ENCODE assay signal across 9 cellular contexts in genomic region chr18:74476154-74476553, GRCh38. TPM values are rescaled to one million over a fixed set of nuclear protein-coding genes. Genes with fewer than 3 reads are reported as not detected.
A peak's percentile ranks its signal among the peaks of the same experiment; 100 is the strongest.
DNase-seq lines count a peak whose midpoint lies in the region; ATAC-seq and TF ChIP-seq lines count a peak whose summit lies in the region.
"Had no signal": no experiment of that assay in that cellular context is flagged by ENCODE, and none has a peak within 500 bp of the region (broad histone marks: within the 10 kb centered on the region; RNA-seq: fewer than 3 reads in every experiment).

No MANE protein-coding gene starts in this region.

- POLR2A ChIA-PET in Panc1 (lab: Charles Lee), result no interaction called here

- H3K4me3 ChIP-seq in Panc1 (ENCODE audit: low read depth in 2 of 2, low read length in 2 of 2) (no peak overlapping the region), spleen (no peak overlapping the region)
- H3K4me3 ChIP-seq: thyroid gland had no signal

- H3K36me3 ChIP-seq in Panc1 (ENCODE audit: control insufficient read depth, insufficient read depth, low read length), result no peaks in the 10 kb centered on the region
- no peaks in the 10 kb centered on the region for H3K36me3 ChIP-seq in spleen
- H3K36me3 ChIP-seq: thyroid gland had no signal

- H3K27ac ChIP-seq in Panc1 (ENCODE audit: low read length) (no peak overlapping the region), spleen (no peak overlapping the region)
- H3K27ac ChIP-seq: thyroid gland had no signal

- BruUV-seq in Panc1 (replicated peaks; lab: Mats Ljungman, UMichigan), result no TSS peak

- CTCF ChIA-PET in Panc1 (lab: Charles Lee), result no interaction called here

- TF ChIP-seq CTCF in Panc1 (IDR thresholded peaks at IDR 0.05), result peak; percentile 83
- peak in 8 of 11 experiments; percentile 13 to 52 (median 30) for TF ChIP-seq CTCF in spleen (IDR thresholded peaks at IDR 0.05 in 8 of 11, conservative IDR thresholded peaks at IDR 0.05 in 3 of 11)

- WGBS in spleen, 5 donors, result 34 to 56% (median 45%) methylated on average over 6 of the region's 6 CpGs

- in situ Hi-C loops in Panc1 (cut with HindIII; ENCODE audit: low pct_unique_long_range_greater_than_20kb, low sequenced_read_pairs), result no loop called here

- ATAC-seq in Panc1 (0 out of 2 replicates have a peak, but pooled peaks have one; percentile 58), HG02973 (IDR thresholded peaks at IDR 0.05; ENCODE audit: unreplicated experiment) (no peak), GM21526 (IDR thresholded peaks at IDR 0.05; ENCODE audit: low FRiP score, unreplicated experiment) (no peak)

- no peak for TF ChIP-seq POLR2A in spleen (IDR thresholded peaks at IDR 0.05)

- H3K4me1 ChIP-seq in Panc1 (ENCODE audit: control insufficient read depth, insufficient read depth, low read length) (no peaks in the 10 kb centered on the region), spleen (peaks cover 0 to 10% (median 0%) of the 10 kb centered on the region in 6 donors)
- H3K4me1 ChIP-seq: thyroid gland had no signal

- H3K9me3 ChIP-seq in Panc1 (ENCODE audit: control insufficient read depth, insufficient read depth, low read depth, low read length) (no peaks in the 10 kb centered on the region), spleen (peaks cover 0 to 5% (median 0%) of the 10 kb centered on the region in 8 donors)
- H3K9me3 ChIP-seq: thyroid gland had no signal

- no peaks in the 10 kb centered on the region for H3K27me3 ChIP-seq in Panc1 (ENCODE audit: control insufficient read depth, insufficient read depth, low read length)
- H3K27me3 ChIP-seq in spleen (replicated peaks in 1 of 7), result no peaks in the 10 kb centered on the region
- H3K27me3 ChIP-seq: thyroid gland had no signal

- intact Hi-C loops in Panc1 (cut with micrococcal nuclease; ENCODE audit: unreplicated experiment) (loop anchor here (5.0 kb wide), 1 partner anchor 59 kb away; no protein-coding TSS in a partner anchor), spleen (cut with DNase I; ENCODE audit: low total_unique reads) (no loop called here)

- DNase-seq in DMS 273 (lab: John Stamatoyannopoulos, UW; ENCODE audit: unreplicated experiment) (peak; percentile 58), DMS 273 treated with DMSO at 0.1 percent for 48 hours (lab: John Stamatoyannopoulos, UW) (no peak), Panc1 (ENCODE audit: low read depth, low spot score) (no peak), germinal center (ENCODE audit: low spot score) (peak; percentile 40), spleen (no peak)
- DNase-seq in stimulated activated CD4-positive, alpha-beta T cell treated with anti-CD3 and anti-CD28 coated beads, Interleukin-4, amount 100 ng/mL, for 4 hours, result no peak

RNA-seq across cellular contexts. Expression of gene DIPK1C, which starts 19.0 kb away (rescaled TPM):
- total RNA-seq in Panc1 (2021; ENCODE audit: unreplicated experiment), result 0.26 TPM
- 0.86 TPM for polyA plus RNA-seq in Panc1 (2012; ENCODE audit: insufficient read length)
- under 1 TPM in 2 of 7 donors, not detected in 5; 0.34 to 0.51 TPM for total RNA-seq in spleen
- polyA plus RNA-seq in spleen, result under 1 TPM in 2 of 3 donors, not detected in 1; 0.10 to 0.23 TPM
- total RNA-seq: thyroid gland had no signal

RNA-seq across cellular contexts. Expression of gene CNDP2, which starts 20.0 kb away (rescaled TPM):
- total RNA-seq in Panc1 (2021; ENCODE audit: unreplicated experiment) (310 TPM), spleen (100 to 1,000 TPM; 219 to 310 (median 291) TPM)
- 250 TPM for polyA plus RNA-seq in Panc1 (2012; ENCODE audit: insufficient read length)
- 100 to 1,000 TPM; 102 to 168 (median 123) TPM for polyA plus RNA-seq in spleen

RNA-seq across cellular contexts. Expression of gene CNDP1, which starts 58.1 kb away (rescaled TPM):
- total RNA-seq in Panc1 (2021; ENCODE audit: unreplicated experiment) (not detected), spleen (under 1 TPM in 5 of 7 donors, not detected in 2; 0.13 to 0.59 (median 0.36) TPM)
- not detected for polyA plus RNA-seq in Panc1 (2012; ENCODE audit: insufficient read length)
- under 1 TPM; 0.03 to 0.17 (median 0.13) TPM for polyA plus RNA-seq in spleen

Comparison
In these comparisons a context has a peak if more than half of its experiments do, and no peak if none do; other contexts are left out.
1. DNase-seq: peak in DMS 273 (single experiment) and germinal center (single experiment); none in DMS 273 treated with DMSO at 0.1 percent for 48 hours (single experiment), Panc1 (single experiment), spleen (single experiment) and stimulated activated CD4-positive, alpha-beta T cell treated with anti-CD3 and anti-CD28 coated beads, Interleukin-4, amount 100 ng/mL, for 4 hours (0 of 2).